In the genomic region with DNA sequence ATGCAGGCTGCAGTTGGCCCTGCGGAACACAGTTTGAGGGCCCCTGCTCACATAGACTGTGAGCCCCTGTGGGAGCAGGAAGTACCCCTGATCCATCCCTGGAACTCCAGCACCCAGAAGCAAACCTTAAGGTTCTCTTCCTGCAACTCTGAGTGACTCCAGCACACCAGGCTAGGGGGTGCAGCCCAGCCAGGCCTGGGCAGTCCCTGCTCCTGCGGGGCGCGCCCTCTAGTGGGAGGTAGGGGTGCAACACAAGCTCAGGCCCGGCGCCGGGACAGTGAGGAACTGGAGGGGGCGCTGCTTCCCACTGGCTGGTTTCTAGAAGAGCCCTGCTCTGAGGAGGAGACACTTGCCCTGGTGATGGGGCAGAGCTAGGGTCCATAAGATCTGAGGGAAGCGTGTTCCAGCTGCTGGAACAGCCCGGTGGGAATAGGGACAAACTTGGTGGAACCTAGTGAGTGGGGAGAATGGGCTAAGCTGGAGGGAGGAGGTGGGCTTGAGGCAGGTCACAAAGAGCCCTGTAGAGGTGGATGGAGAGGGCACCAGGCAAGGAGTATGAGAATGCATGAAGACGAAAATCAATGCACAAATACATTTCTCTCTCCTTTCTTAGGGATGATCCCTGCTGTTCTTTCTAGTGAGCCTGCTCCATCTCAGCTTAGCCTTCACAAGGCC, we compare ENCODE assay signal across 8 cellular contexts. TPM values are rescaled to one million over a fixed set of nuclear protein-coding genes. Genes with fewer than 3 reads are reported as not detected.
DNase-seq lines count a peak whose midpoint lies in the region; ATAC-seq, FAIRE-seq and TF ChIP-seq lines count a peak whose summit lies in the region.

No MANE protein-coding gene starts in this region.

- no peaks in the 10 kb centered on the region for H3K9me3 ChIP-seq in astrocyte (ENCODE audit: insufficient read depth, low read depth, low read length)

- no peak overlapping the region for H3K4me3 Mint-ChIP-seq in astrocyte (ENCODE audit: unreplicated experiment)

- ATAC-seq in HG03135 (IDR thresholded peaks at IDR 0.05; ENCODE audit: unreplicated experiment) = no peak

- CTCF ChIA-PET in GM10248 (lab: Yijun Ruan, JAX) = interaction anchor here (0.6 to 2.9 kb wide), 42 partner anchors 9 to 1056 kb away, joined by 3 to 30 read pairs (median 4); partner anchors contain the start of gene ZNF444

- H3K4me3 ChIP-seq in KMS-11 (IDR thresholded peaks at IDR 0.05; ENCODE audit: insufficient read depth, low read depth, low read length) (no peak overlapping the region), astrocyte (ENCODE audit: insufficient read depth, low read depth, low read length) (no peak overlapping the region)

- H3K27ac ChIP-seq in KMS-11 (no peak overlapping the region), astrocyte (ENCODE audit: low read depth, low read length) (no peak overlapping the region)

- H4K20me1 ChIP-seq in KMS-11 (ENCODE audit: insufficient read depth) = no peaks in the 10 kb centered on the region
- peaks cover 4% of the 10 kb centered on the region for H4K20me1 ChIP-seq in astrocyte (ENCODE audit: insufficient read depth, low read length)

- no peak overlapping the region for H3K9ac ChIP-seq in KMS-11
- no peak overlapping the region for H3K9ac ChIP-seq in astrocyte (ENCODE audit: low read length)

- TF ChIP-seq CTCF in GM10248 (IDR thresholded peaks at IDR 0.05; ENCODE audit: control extremely low read depth, extremely low read depth, low read depth, missing control alignments) (peak; percentile 83), KMS-11 (conservative IDR thresholded peaks at IDR 0.05; ENCODE audit: low read depth, low read length) (peak; percentile 80), astrocyte (IDR thresholded peaks at IDR 0.05; ENCODE audit: insufficient read depth, low read depth, low read length) (peak; percentile 22)

- no peaks in the 10 kb centered on the region for H3K27me3 Mint-ChIP-seq in astrocyte (ENCODE audit: low read depth, unreplicated experiment)

- no peaks in the 10 kb centered on the region for H3K27me3 ChIP-seq in KMS-11 (ENCODE audit: insufficient read depth, low read depth)
- H3K27me3 ChIP-seq in astrocyte (ENCODE audit: insufficient read depth, low read length) = no peaks in the 10 kb centered on the region

- FAIRE-seq in astrocyte (lab: Jason Lieb, UNC) = no peak

- no peaks in the 10 kb centered on the region for H3K9me3 Mint-ChIP-seq in astrocyte (ENCODE audit: unreplicated experiment)

- no peaks in the 10 kb centered on the region for H3K4me1 Mint-ChIP-seq in astrocyte (ENCODE audit: low read depth, unreplicated experiment)

- no peak overlapping the region for H2AFZ ChIP-seq in KMS-11 (ENCODE audit: low read depth)
- H2AFZ ChIP-seq in astrocyte (ENCODE audit: low read depth, low read length) = no peak overlapping the region

- H3K36me3 ChIP-seq in KMS-11 (ENCODE audit: insufficient read depth) = no peaks in the 10 kb centered on the region
- H3K36me3 ChIP-seq in astrocyte (ENCODE audit: insufficient read depth, low read length) = peaks cover 3% of the 10 kb centered on the region

- H3K4me2 ChIP-seq in KMS-11 (no peak overlapping the region), astrocyte (ENCODE audit: low read length) (no peak overlapping the region)

- no peaks in the 10 kb centered on the region for H3K79me2 ChIP-seq in KMS-11 (ENCODE audit: insufficient read depth, low read depth)
- peaks cover 8% of the 10 kb centered on the region for H3K79me2 ChIP-seq in astrocyte (ENCODE audit: insufficient read depth, low read length)

- POLR2A ChIA-PET in GM10248 (lab: Yijun Ruan, JAX) = no interaction called here

- DNase-seq in GM10248 (ENCODE audit: extremely low spot score) (peak; percentile 53), T-helper 2 cell (peak; percentile 14 to 64 (median 40)), astrocyte (ENCODE audit: low read depth) (no peak), iris pigment epithelial cell (ENCODE audit: low read depth) (peak; percentile 52), NCI-H510A (lab: John Stamatoyannopoulos, UW) (no peak)
- peak; percentile 10 for DNase-seq in stimulated activated CD8-positive, alpha-beta memory T cell treated with anti-CD3 and anti-CD28 coated beads, Interleukin-12 subunit alpha, Interleukin-12 subunit beta, amount 100 ng/mL, for 4 hours (ENCODE audit: low read depth)

- H3K36me3 Mint-ChIP-seq in astrocyte (ENCODE audit: low read depth, unreplicated experiment) = peaks cover 10% of the 10 kb centered on the region

- no peak overlapping the region for H3K27ac Mint-ChIP-seq in astrocyte (ENCODE audit: unreplicated experiment)

- H3K4me1 ChIP-seq in KMS-11 (ENCODE audit: low read depth, poor library complexity, severe bottlenecking) (peaks cover 6% of the 10 kb centered on the region), astrocyte (ENCODE audit: insufficient read depth, low read length) (no peaks in the 10 kb centered on the region)

RNA-seq across cellular contexts. Expression of gene ZSCAN5A, which starts 5.0 kb away (rescaled TPM):
- total RNA-seq in astrocyte = 6.6 and 7.2 TPM in 2 replicates

RNA-seq across cellular contexts. Expression of gene EDDM13, which starts 37.1 kb away (rescaled TPM):
- not detected in 2 replicates for total RNA-seq in astrocyte

Comparison
In these comparisons a context has a peak if more than half of its experiments do, and no peak if none do; other contexts are left out.
1. DNase-seq: peak in GM10248 (single experiment), T-helper 2 cell (5 of 5), iris pigment epithelial cell (single experiment) and stimulated activated CD8-positive, alpha-beta memory T cell treated with anti-CD3 and anti-CD28 coated beads, Interleukin-12 subunit alpha, Interleukin-12 subunit beta, amount 100 ng/mL, for 4 hours (single experiment); none in astrocyte (single experiment) and NCI-H510A (single experiment).
2. CTCF ChIP-seq: peak in every context shown above with its lines; median percentile 83 in GM10248; 80 in KMS-11; 22 in astrocyte.